1 cellular context compared by ENCODE assay signal in the genomic region with DNA sequence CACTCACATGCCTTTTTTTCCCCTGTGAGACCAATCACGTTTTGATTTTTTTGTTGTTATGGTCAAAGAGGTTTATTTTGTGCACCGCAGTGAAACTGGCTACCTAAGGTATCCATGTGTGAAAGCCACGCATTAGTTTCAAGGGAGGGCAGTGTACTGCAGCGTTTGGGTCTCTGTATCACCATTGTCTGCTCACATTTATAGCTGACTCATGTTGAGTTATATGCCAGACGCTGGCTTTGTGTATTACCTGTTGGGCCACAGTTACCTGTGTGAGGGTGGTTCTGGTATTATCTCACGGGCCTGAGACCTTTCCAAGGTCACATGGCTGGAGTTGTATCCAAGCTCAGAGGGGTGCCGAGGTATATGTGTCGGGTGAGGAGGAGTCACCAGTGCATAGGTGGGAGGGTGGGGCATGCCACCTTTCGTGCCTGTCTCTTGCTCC.
TF ChIP-seq lines count a peak whose summit lies in the region.

No MANE protein-coding gene starts in this region.

TF ChIP-seq in SK-N-SH, 30 proteins besides CTCF, POLR2A, EP300 and RAD21 (continued from another document):
- TF ChIP-seq EZH2phosphoT487 (IDR thresholded peaks at IDR 0.05; ENCODE audit: borderline replicate concordance, low read depth): no peak
- no peak for TF ChIP-seq MXI1 (IDR thresholded peaks at IDR 0.05; ENCODE audit: low read depth, low read length)
- no peak for TF ChIP-seq TAF1 (IDR thresholded peaks at IDR 0.05; ENCODE audit: borderline replicate concordance, low read depth, low read length)
- no peak for TF ChIP-seq YY1 (IDR thresholded peaks at IDR 0.05; ENCODE audit: low read depth)
- no peak for TF ChIP-seq JUND (IDR thresholded peaks at IDR 0.05)
- no peak for TF ChIP-seq GABPA (IDR thresholded peaks at IDR 0.05; ENCODE audit: low read depth)
